Comparison of ENCODE assay signal across 8 cellular contexts in genomic region chr3:49121244-49121671, GRCh38. TPM values are rescaled to one million over a fixed set of nuclear protein-coding genes. Genes with fewer than 3 reads are reported as not detected.
DNase-seq lines count a peak whose midpoint lies in the region; ATAC-seq and TF ChIP-seq lines count a peak whose summit lies in the region.

No MANE protein-coding gene starts in this region.

- no peak for ATAC-seq in activated naive CD8-positive, alpha-beta T cell treated with anti-CD3 and anti-CD28 coated beads, Interleukin-2, amount 50 U/mL, for 24 hours
- ATAC-seq in right lobe of liver = no peak

- no peak for TF ChIP-seq POLR2A in right lobe of liver (IDR thresholded peaks at IDR 0.05)

- H3K27ac ChIP-seq in right lobe of liver = peak overlapping the region; percentile 75 to 79 (median 78)
- peak overlapping the region; percentile 96 for H3K27ac ChIP-seq in thymus (ENCODE audit: low read depth)

- H3K4me3 Mint-ChIP-seq in activated CD4-positive, alpha-beta T cell treated with anti-CD3 and anti-CD28 coated beads, Interleukin-2, amount 10 ng/mL, durations not matched to agents 7 days and 5 days = peak overlapping the region; percentile 91
- peak overlapping the region; percentile 89 for H3K4me3 Mint-ChIP-seq in activated naive CD8-positive, alpha-beta T cell treated with anti-CD3 and anti-CD28 coated beads, Interleukin-2, amount 50 U/mL, for 24 hours

- peaks cover 24% of the 10 kb centered on the region for H3K36me3 Mint-ChIP-seq in activated CD4-positive, alpha-beta T cell treated with anti-CD3 and anti-CD28 coated beads, Interleukin-2, amount 10 ng/mL, durations not matched to agents 7 days and 5 days (ENCODE audit: low read depth)
- peaks cover 17% of the 10 kb centered on the region for H3K36me3 Mint-ChIP-seq in activated naive CD8-positive, alpha-beta T cell treated with anti-CD3 and anti-CD28 coated beads, Interleukin-2, amount 50 U/mL, for 24 hours (ENCODE audit: low read depth)

- H3K4me3 ChIP-seq in right lobe of liver (peak overlapping the region in 2 of 3 donors; percentile 85 to 95), thymus (ENCODE audit: low read length) (peak overlapping the region; percentile 90)

- CTCF ChIA-PET in activated CD4-positive, alpha-beta T cell treated with anti-CD3 and anti-CD28 coated beads, Interleukin-2, amount 10 ng/mL, durations not matched to agents 7 days and 5 days (lab: Charles Lee) = interaction anchor here (0.9 to 3.8 kb wide), 7 partner anchors 10 to 50 kb away, joined by 3 to 17 read pairs (median 7); partner anchors contain the start of genes KLHDC8B, LAMB2 and QRICH1

- H3K4me1 ChIP-seq in right lobe of liver (peaks cover 0 to 11% (median 6%) of the 10 kb centered on the region in 4 donors), thymus (ENCODE audit: control insufficient read depth, insufficient read depth, low read length) (peaks cover 16% of the 10 kb centered on the region)

- no peak for TF ChIP-seq CTCF in right lobe of liver (IDR thresholded peaks at IDR 0.05)

- H3K27me3 ChIP-seq in right lobe of liver = no peaks in the 10 kb centered on the region
- H3K27me3 ChIP-seq in thymus (ENCODE audit: control insufficient read depth, insufficient read depth) = no peaks in the 10 kb centered on the region

- H3K4me1 Mint-ChIP-seq in activated CD4-positive, alpha-beta T cell treated with anti-CD3 and anti-CD28 coated beads, Interleukin-2, amount 10 ng/mL, durations not matched to agents 7 days and 5 days = peaks cover 23% of the 10 kb centered on the region
- H3K4me1 Mint-ChIP-seq in activated naive CD8-positive, alpha-beta T cell treated with anti-CD3 and anti-CD28 coated beads, Interleukin-2, amount 50 U/mL, for 24 hours = peaks cover 16% of the 10 kb centered on the region

- no peaks in the 10 kb centered on the region for H3K9me3 Mint-ChIP-seq in activated CD4-positive, alpha-beta T cell treated with anti-CD3 and anti-CD28 coated beads, Interleukin-2, amount 10 ng/mL, durations not matched to agents 7 days and 5 days
- H3K9me3 Mint-ChIP-seq in activated naive CD8-positive, alpha-beta T cell treated with anti-CD3 and anti-CD28 coated beads, Interleukin-2, amount 50 U/mL, for 24 hours = no peaks in the 10 kb centered on the region

- intact Hi-C loops in right lobe of liver (cut with DNase I) = no loop called here

- DNase-seq in activated CD4-positive, alpha-beta T cell treated with anti-CD3 and anti-CD28 coated beads, Interleukin-2, amount 10 ng/mL, durations not matched to agents 7 days and 5 days = no peak
- DNase-seq in activated CD4-positive, alpha-beta T cell treated with anti-CD3 and anti-CD28 coated beads, Interleukin-2, amount 50 U/mL, for 4 hours = no peak
- no peak for DNase-seq in activated naive CD8-positive, alpha-beta T cell treated with anti-CD3 and anti-CD28 coated beads, Interleukin-2, amount 50 U/mL, for 24 hours
- DNase-seq in right lobe of liver (no peak), mucosa of gallbladder (ENCODE audit: low spot score) (no peak), NCI-H187 (lab: John Stamatoyannopoulos, UW) (no peak), SIG-M5 treated with dmso at 0.1 percent for 504 hours (lab: John Stamatoyannopoulos, UW; ENCODE audit: unreplicated experiment) (no peak)

- POLR2A ChIA-PET in activated CD4-positive, alpha-beta T cell treated with anti-CD3 and anti-CD28 coated beads, Interleukin-2, amount 10 ng/mL, durations not matched to agents 7 days and 5 days (lab: Charles Lee) = no interaction called here

- H3K36me3 ChIP-seq in right lobe of liver (peaks cover 6 to 54% (median 22%) of the 10 kb centered on the region in 4 donors), thymus (ENCODE audit: control insufficient read depth, insufficient read depth) (peaks cover 26% of the 10 kb centered on the region)

- no peaks in the 10 kb centered on the region for H3K9me3 ChIP-seq in right lobe of liver
- no peaks in the 10 kb centered on the region for H3K9me3 ChIP-seq in thymus (ENCODE audit: control insufficient read depth)

- WGBS in right lobe of liver (ENCODE audit: insufficient coverage, low coverage, low lambda C conversion rate, missing lambda C conversion rate) = 67% methylated on average over 3 of the region's 14 CpGs
- 84% methylated on average over 14 of the region's 14 CpGs for WGBS in thymus

- peak overlapping the region; percentile 94 for H3K27ac Mint-ChIP-seq in activated CD4-positive, alpha-beta T cell treated with anti-CD3 and anti-CD28 coated beads, Interleukin-2, amount 10 ng/mL, durations not matched to agents 7 days and 5 days
- peak overlapping the region; percentile 88 for H3K27ac Mint-ChIP-seq in activated naive CD8-positive, alpha-beta T cell treated with anti-CD3 and anti-CD28 coated beads, Interleukin-2, amount 50 U/mL, for 24 hours

- no peaks in the 10 kb centered on the region for H3K27me3 Mint-ChIP-seq in activated CD4-positive, alpha-beta T cell treated with anti-CD3 and anti-CD28 coated beads, Interleukin-2, amount 10 ng/mL, durations not matched to agents 7 days and 5 days
- H3K27me3 Mint-ChIP-seq in activated naive CD8-positive, alpha-beta T cell treated with anti-CD3 and anti-CD28 coated beads, Interleukin-2, amount 50 U/mL, for 24 hours = no peaks in the 10 kb centered on the region

RNA-seq across cellular contexts. Expression of gene USP19, which starts 0.6 kb away (rescaled TPM):
- 10 to 100 TPM; 63.5 to 72.6 TPM for total RNA-seq in activated CD4-positive, alpha-beta T cell treated with anti-CD3 and anti-CD28 coated beads, Interleukin-2, amount 10 ng/mL, durations not matched to agents 7 days and 5 days
- 10 to 100 TPM; 28.0 to 39.0 (median 34.1) TPM for total RNA-seq in right lobe of liver
- 25.2 TPM for polyA plus RNA-seq in thymus
- 85.6 TPM for total RNA-seq in mucosa of gallbladder

RNA-seq across cellular contexts. Expression of gene LAMB2, which starts 11.6 kb away (rescaled TPM):
- not detected for total RNA-seq in activated CD4-positive, alpha-beta T cell treated with anti-CD3 and anti-CD28 coated beads, Interleukin-2, amount 10 ng/mL, durations not matched to agents 7 days and 5 days
- total RNA-seq in right lobe of liver = 100 to 1,000 TPM; 129 to 192 (median 163) TPM
- 102 TPM for polyA plus RNA-seq in thymus
- total RNA-seq in mucosa of gallbladder = 733 TPM

RNA-seq across cellular contexts. Expression of gene QARS1, which starts 16.7 kb away (rescaled TPM):
- total RNA-seq in activated CD4-positive, alpha-beta T cell treated with anti-CD3 and anti-CD28 coated beads, Interleukin-2, amount 10 ng/mL, durations not matched to agents 7 days and 5 days = 100 to 1,000 TPM; 246 to 326 TPM
- total RNA-seq in right lobe of liver = 100 to 1,000 TPM in 2 of 6 experiments, 10 to 100 TPM in 4; 81.5 to 148 (median 93.5) TPM
- polyA plus RNA-seq in thymus = 256 TPM
- total RNA-seq in mucosa of gallbladder = 207 TPM

RNA-seq across cellular contexts. Expression of gene QRICH1, which starts 27.4 kb away (rescaled TPM):
- total RNA-seq in activated CD4-positive, alpha-beta T cell treated with anti-CD3 and anti-CD28 coated beads, Interleukin-2, amount 10 ng/mL, durations not matched to agents 7 days and 5 days = 100 to 1,000 TPM; 140 to 164 TPM
- total RNA-seq in right lobe of liver (10 to 100 TPM; 21.9 to 35.7 (median 31.7) TPM), mucosa of gallbladder (83.9 TPM)
- polyA plus RNA-seq in thymus = 53.3 TPM

RNA-seq across cellular contexts. Expression of gene CCDC71, which starts 44.9 kb away (rescaled TPM):
- 10 to 100 TPM; 21.7 to 22.2 TPM for total RNA-seq in activated CD4-positive, alpha-beta T cell treated with anti-CD3 and anti-CD28 coated beads, Interleukin-2, amount 10 ng/mL, durations not matched to agents 7 days and 5 days
- total RNA-seq in right lobe of liver (10 to 100 TPM in 2 of 6 experiments, 1 to 10 TPM in 4; 8.0 to 18.9 (median 8.6) TPM), mucosa of gallbladder (21.6 TPM)
- 15.5 TPM for polyA plus RNA-seq in thymus

Comparison
In these comparisons a context has a peak if more than half of its experiments do, and no peak if none do; other contexts are left out.
1. RNA of gene LAMB2, which starts 11.6 kb away (total RNA-seq): 733 TPM in mucosa of gallbladder (single experiment) and 129 to 192 TPM in right lobe of liver; not detected in activated CD4-positive, alpha-beta T cell treated with anti-CD3 and anti-CD28 coated beads, Interleukin-2, amount 10 ng/mL, durations not matched to agents 7 days and 5 days; every median in the first group is over 100 times any median in the second.